10 cellular contexts compared by ENCODE assay signal in genomic region chr11:130428692-130429681, GRCh38. TPM values are rescaled to one million over a fixed set of nuclear protein-coding genes. Genes with fewer than 3 reads are reported as not detected.
DNase-seq lines count a peak whose midpoint lies in the region; ATAC-seq and TF ChIP-seq lines count a peak whose summit lies in the region.
"Had no signal": no experiment of that assay in that cellular context is flagged by ENCODE, and none has a peak within 500 bp of the region (broad histone marks: within the 10 kb centered on the region; RNA-seq: fewer than 3 reads in every experiment).

No MANE protein-coding gene starts in this region.

- no peaks in the 10 kb centered on the region for H3K9me3 Mint-ChIP-seq in activated CD4-positive, alpha-beta T cell treated with anti-CD3 and anti-CD28 coated beads, Interleukin-2, amount 10 ng/mL, durations not matched to agents 24 days and 14 days

- TF ChIP-seq CTCF in lower lobe of right lung (IDR thresholded peaks at IDR 0.05) (no peak), thoracic aorta (IDR thresholded peaks at IDR 0.05) (no peak)

- intact Hi-C loops in activated CD4-positive, alpha-beta T cell treated with anti-CD3 and anti-CD28 coated beads, Interleukin-2, amount 10 ng/mL, durations not matched to agents 24 days and 14 days (cut with micrococcal nuclease) = no loop called here
- intact Hi-C loops in lower lobe of right lung (cut with DNase I) = no loop called here

- H3K4me1 ChIP-seq in adipocyte (ENCODE audit: control insufficient read depth, insufficient read depth, low read length) (peaks cover 9% of the 10 kb centered on the region), lower lobe of right lung (peaks cover 8% of the 10 kb centered on the region), thoracic aorta (ENCODE audit: control insufficient read depth in 1 of 2, low read depth in 2 of 2) (peaks cover 4 to 31% of the 10 kb centered on the region in 2 donors)

- no peak for ATAC-seq in lower lobe of right lung
- ATAC-seq in thoracic aorta (ENCODE audit: insufficient number of reproducible peaks, low FRiP score, low read depth) = no peak
- no peak for ATAC-seq in HG02588 (IDR thresholded peaks at IDR 0.05; ENCODE audit: unreplicated experiment)

- peaks cover 5% of the 10 kb centered on the region for H3K4me1 Mint-ChIP-seq in activated CD4-positive, alpha-beta T cell treated with anti-CD3 and anti-CD28 coated beads, Interleukin-2, amount 10 ng/mL, durations not matched to agents 24 days and 14 days

- no peaks in the 10 kb centered on the region for H3K36me3 Mint-ChIP-seq in activated CD4-positive, alpha-beta T cell treated with anti-CD3 and anti-CD28 coated beads, Interleukin-2, amount 10 ng/mL, durations not matched to agents 24 days and 14 days (ENCODE audit: low read depth)

- no peak overlapping the region for H3K9ac ChIP-seq in adipocyte (ENCODE audit: low read length)

- peak overlapping the region; percentile 20 for H3K27ac Mint-ChIP-seq in activated CD4-positive, alpha-beta T cell treated with anti-CD3 and anti-CD28 coated beads, Interleukin-2, amount 10 ng/mL, durations not matched to agents 24 days and 14 days

- H3K36me3 ChIP-seq in adipocyte (ENCODE audit: control insufficient read depth, insufficient read depth, low read length, severe bottlenecking) = no peaks in the 10 kb centered on the region
- no peaks in the 10 kb centered on the region for H3K36me3 ChIP-seq in lower lobe of right lung
- H3K36me3 ChIP-seq in thoracic aorta = no peaks in the 10 kb centered on the region

- H3K4me3 Mint-ChIP-seq in activated CD4-positive, alpha-beta T cell treated with anti-CD3 and anti-CD28 coated beads, Interleukin-2, amount 10 ng/mL, durations not matched to agents 24 days and 14 days = peak overlapping the region; percentile 70

- H3K9me3 ChIP-seq in adipocyte (ENCODE audit: control insufficient read depth, low read length) (no peaks in the 10 kb centered on the region), lower lobe of right lung (no peaks in the 10 kb centered on the region), thoracic aorta (no peaks in the 10 kb centered on the region)

- no peak for DNase-seq in activated CD4-positive, alpha-beta T cell treated with anti-CD3 and anti-CD28 coated beads, Interleukin-2, amount 10 ng/mL, durations not matched to agents 24 days and 14 days
- DNase-seq in activated CD4-positive, alpha-beta T cell treated with anti-CD3 and anti-CD28 coated beads, Interleukin-2, amount 50 U/mL, for 48 hours = no peak
- DNase-seq in adipocyte (ENCODE audit: low read depth) (no peak), lower lobe of right lung (no peak), thoracic aorta (ENCODE audit: low spot score) (no peak), NCI-H146 treated with DMSO at 0.1 percent for 48 hours (lab: John Stamatoyannopoulos, UW; ENCODE audit: unreplicated experiment) (no peak), AG08396 (ENCODE audit: low spot score) (no peak)
- DNase-seq: activated CD8-positive, alpha-beta memory T cell treated with anti-CD3 and anti-CD28 coated beads for 24 hours; C1 segment of cervical spinal cord had no signal

- H3K27me3 Mint-ChIP-seq in activated CD4-positive, alpha-beta T cell treated with anti-CD3 and anti-CD28 coated beads, Interleukin-2, amount 10 ng/mL, durations not matched to agents 24 days and 14 days = peaks cover 62% of the 10 kb centered on the region

- peaks cover 48% of the 10 kb centered on the region for H3K27me3 ChIP-seq in adipocyte (replicated peaks; ENCODE audit: control insufficient read depth, insufficient read depth, low read length)
- H3K27me3 ChIP-seq in lower lobe of right lung (ENCODE audit: low read depth) = peaks cover 60% of the 10 kb centered on the region
- H3K27me3 ChIP-seq in thoracic aorta (replicated peaks; ENCODE audit: insufficient read depth) = no peaks in the 10 kb centered on the region

- H3K27ac ChIP-seq in lower lobe of right lung (no peak overlapping the region), thoracic aorta (no peak overlapping the region)

- H3K4me3 ChIP-seq in adipocyte (ENCODE audit: low read length) = peak overlapping the region; percentile 68
- peak overlapping the region; percentile 54 for H3K4me3 ChIP-seq in lower lobe of right lung
- peak overlapping the region; percentile 80 for H3K4me3 ChIP-seq in thoracic aorta

RNA-seq across cellular contexts. Expression of gene ADAMTS8, which starts 0.6 kb away (rescaled TPM):
- not detected in 2 replicates for total RNA-seq in activated CD4-positive, alpha-beta T cell treated with anti-CD3 and anti-CD28 coated beads, Interleukin-2, amount 10 ng/mL, durations not matched to agents 24 days and 14 days
- total RNA-seq in lower lobe of right lung = 23.0 TPM
- 10 to 100 TPM in 1 of 2 donors, 1 to 10 TPM in 1; 5.3 to 17.6 TPM for total RNA-seq in thoracic aorta

RNA-seq across cellular contexts. Expression of gene ADAMTS15, which starts 19.5 kb away (rescaled TPM):
- total RNA-seq in activated CD4-positive, alpha-beta T cell treated with anti-CD3 and anti-CD28 coated beads, Interleukin-2, amount 10 ng/mL, durations not matched to agents 24 days and 14 days = 0.02 TPM in 1 of 2 replicates, not detected in the other
- total RNA-seq in lower lobe of right lung (8.4 TPM), thoracic aorta (10 to 100 TPM; 10.8 to 14.1 TPM)
